In the genomic region with DNA sequence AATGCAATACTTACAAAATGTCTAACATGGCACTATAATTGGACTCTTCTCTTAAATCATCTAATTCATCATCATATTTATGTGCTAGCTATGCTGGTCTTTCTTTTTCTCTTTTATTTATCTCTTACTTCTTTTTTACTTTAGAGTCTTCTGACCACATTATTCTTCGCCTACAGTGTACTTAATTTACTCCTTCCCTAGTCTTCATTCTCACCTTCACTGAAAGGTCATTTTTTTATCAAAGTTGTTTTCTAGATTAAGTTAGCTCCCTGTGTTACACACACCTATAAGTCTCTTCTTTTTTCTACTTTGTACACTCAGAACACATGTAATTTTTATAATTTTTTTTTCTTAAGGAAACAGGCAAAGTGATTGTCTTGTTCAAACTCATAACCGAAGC, we compare ENCODE assay signal across 33 cellular contexts.
"Had no signal": no experiment of that assay in that cellular context is flagged by ENCODE, and none has a peak within 500 bp of the region (broad histone marks: within the 10 kb centered on the region; RNA-seq: fewer than 3 reads in every experiment).

No MANE protein-coding gene starts in this region.

- ATAC-seq: activated naive CD4-positive, alpha-beta T cell treated with anti-CD3 and anti-CD28 coated beads, Interleukin-2, amount 50 U/mL, for 72 hours; activated naive CD8-positive, alpha-beta T cell treated with anti-CD3 and anti-CD28 coated beads, Interleukin-2, amount 50 U/mL, for 24 hours; activated T-cell treated with anti-CD3 and anti-CD28 coated beads, Interleukin-2, amount 50 U/mL, for 4 hours; activated T-cell treated with anti-CD3 and anti-CD28 coated beads, Interleukin-2, amount 50 U/mL, for 72 hours; activated T-helper 17 cell treated with anti-CD3 and anti-CD28 coated beads, Interleukin-2, amount 50 U/mL, for 72 hours; body of pancreas had no signal

- FAIRE-seq: astrocyte, bronchial epithelial cell had no signal

- H3K9me3 ChIP-seq: adrenal gland, ascending aorta, body of pancreas, breast epithelium had no signal

- H3K36me3 ChIP-seq: adrenal gland, ascending aorta, brain microvascular endothelial cell, breast epithelium, cardiac muscle cell had no signal

- H3K4me1 ChIP-seq: adrenal gland, ascending aorta, body of pancreas, breast epithelium had no signal

- H3K4me3 ChIP-seq: adrenal gland, ascending aorta, body of pancreas, breast epithelium, cardiac muscle cell had no signal

- DNase-seq: activated effector memory CD4-positive, alpha-beta T cell treated with anti-CD3 and anti-CD28 coated beads, Interleukin-2, amount 50 U/mL, for 16 hours; activated effector memory CD4-positive, alpha-beta T cell treated with Interleukin-2 at 50 U/mL for 16 hours; activated gamma-delta T cell; activated gamma-delta T cell treated with Interleukin-2 at 50 U/mL for 16 hours; activated naive CD4-positive, alpha-beta T cell; activated naive CD4-positive, alpha-beta T cell treated with anti-CD3 and anti-CD28 coated beads for 36 hours; activated naive CD4-positive, alpha-beta T cell treated with anti-CD3 and anti-CD28 coated beads, Interleukin-2, amount 10 ng/mL, durations not matched to agents 7 days and 5 days; activated naive CD4-positive, alpha-beta T cell treated with anti-CD3 and anti-CD28 coated beads, Interleukin-2, amount 50 U/mL, for 16 hours; activated naive CD4-positive, alpha-beta T cell treated with Interleukin-2 at 50 U/mL for 16 hours; activated naive CD8-positive, alpha-beta T cell treated with anti-CD3 and anti-CD28 coated beads for 36 hours; activated naive CD8-positive, alpha-beta T cell treated with anti-CD3 and anti-CD28 coated beads, Interleukin-2, amount 10 ng/mL, durations not matched to agents 7 days and 5 days; activated naive CD8-positive, alpha-beta T cell treated with anti-CD3 and anti-CD28 coated beads, Interleukin-2, amount 50 U/mL, for 24 hours; activated T-cell treated with anti-CD3 and anti-CD28 coated beads, Interleukin-2, amount 50 U/mL, for 24 hours; activated T-cell treated with anti-CD3 and anti-CD28 coated beads, Interleukin-2, amount 50 U/mL, for 4 hours; activated T-cell treated with anti-CD3 and anti-CD28 coated beads, Interleukin-2, amount 50 U/mL, for 48 hours; activated T-cell treated with anti-CD3 and anti-CD28 coated beads, Interleukin-2, amount 50 U/mL, for 72 hours; adrenal gland; amniotic stem cell; amygdala; anterior cingulate cortex; aorta; body of pancreas; brain microvascular endothelial cell; caudate nucleus; central memory CD4-positive, alpha-beta T cell; cerebellar nuclear complex had no signal

- H3K27me3 ChIP-seq: adrenal gland, ascending aorta, body of pancreas, brain microvascular endothelial cell, breast epithelium, cardiac muscle cell had no signal

- H3K27ac ChIP-seq: adrenal gland, ascending aorta, body of pancreas, brain microvascular endothelial cell, breast epithelium, cardiac muscle cell had no signal
